In the genomic region with DNA sequence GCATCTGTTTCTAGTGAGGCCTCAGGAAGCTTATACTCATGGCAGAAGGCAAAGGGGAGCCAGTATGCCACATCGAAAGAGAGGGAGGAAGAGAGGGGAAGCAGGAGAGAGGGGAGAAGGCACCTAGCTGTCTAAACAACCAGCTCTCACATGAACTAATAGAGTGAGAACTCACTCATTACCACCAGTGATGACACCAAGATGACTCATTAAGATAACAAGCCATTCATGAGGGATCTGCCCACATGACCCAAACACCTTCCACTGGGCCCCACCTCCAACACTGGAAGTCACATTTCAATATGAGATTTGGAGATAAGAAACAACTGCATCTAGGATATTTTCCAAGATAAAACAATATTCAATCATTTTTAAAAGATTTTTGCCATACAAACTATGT, we compare ENCODE assay signal across 25 cellular contexts.
DNase-seq lines count a peak whose midpoint lies in the region; ATAC-seq, FAIRE-seq and TF ChIP-seq lines count a peak whose summit lies in the region.
"Had no signal": no experiment of that assay in that cellular context is flagged by ENCODE, and none has a peak within 500 bp of the region (broad histone marks: within the 10 kb centered on the region; RNA-seq: fewer than 3 reads in every experiment).

No MANE protein-coding gene starts in this region.

- no peaks in the 10 kb centered on the region for H3K79me2 ChIP-seq in keratinocyte (ENCODE audit: control insufficient read depth, insufficient read depth, low read length)

- peak; percentile 8 for DNase-seq in EL
- peak; percentile 1 for DNase-seq in HK-2 (ENCODE audit: unreplicated experiment)
- peak; percentile 10 for DNase-seq in RWPE1 (ENCODE audit: low spot score)
- peak; percentile 7 for DNase-seq in keratinocyte (ENCODE audit: low read depth, low spot score)
- DNase-seq in AG08395 (ENCODE audit: low spot score), result no peak
- DNase-seq in stimulated activated CD4-positive, alpha-beta T cell treated with anti-CD3 and anti-CD28 coated beads, Interleukin-4, amount 100 ng/mL, for 1 hour, result no peak
- DNase-seq: activated CD8-positive, alpha-beta memory T cell treated with anti-CD3 and anti-CD28 coated beads, Interleukin-2, amount 50 U/mL, for 4 hours; activated naive CD4-positive, alpha-beta T cell treated with anti-CD3 and anti-CD28 coated beads, Interleukin-2, amount 50 U/mL, for 16 hours; aorta; caudate nucleus; CD4-positive, CD25-positive, alpha-beta regulatory T cell; GDM1; Kasumi-1; kidney glomerular epithelial cell; NCI-H1417 treated with DMSO at 0.1 percent for 48 hours; NCI-H2107; NCI-H526; RPMI8226; sigmoid colon; stomach; tibial artery had no signal

- peak; percentile 26 for FAIRE-seq in keratinocyte (lab: Jason Lieb, UNC)

- H3K9ac ChIP-seq in keratinocyte (ENCODE audit: control insufficient read depth, extremely low read depth, insufficient read depth, low read length), result no peak overlapping the region

- no peak overlapping the region for H3K27ac ChIP-seq in RWPE1
- H3K27ac ChIP-seq in keratinocyte (ENCODE audit: control insufficient read depth, insufficient read depth, low read length), result no peak overlapping the region
- H3K27ac ChIP-seq: sigmoid colon, stomach, tibial artery had no signal

- H4K20me1 ChIP-seq in keratinocyte (ENCODE audit: control insufficient read depth, extremely low read depth, insufficient read depth, low read length), result no peaks in the 10 kb centered on the region

- no peaks in the 10 kb centered on the region for H3K27me3 ChIP-seq in keratinocyte (ENCODE audit: control insufficient read depth, extremely low read depth, insufficient read depth, low read length)
- H3K27me3 ChIP-seq: sigmoid colon, stomach, tibial artery had no signal

- POLR2A ChIA-PET in RWPE1 (lab: Yijun Ruan, JAX; ENCODE audit: low non-redundant PET), result no interaction called here

- no peak overlapping the region for H3K4me3 ChIP-seq in keratinocyte (ENCODE audit: control insufficient read depth in 2 of 3, extremely low read depth in 1 of 3, insufficient read depth in 2 of 3, low read depth in 1 of 3, low read length in 3 of 3)
- H3K4me3 ChIP-seq: GM23338, lung, sigmoid colon, stomach, tibial artery had no signal

- TF ChIP-seq CTCF in RWPE1 (conservative IDR thresholded peaks at IDR 0.05; ENCODE audit: low read depth), result no peak
- TF ChIP-seq CTCF in keratinocyte (optimal IDR thresholded peaks at IDR 0.05 in 1 of 3, IDR thresholded peaks at IDR 0.05 in 1 of 3, conservative IDR thresholded peaks at IDR 0.05 in 1 of 3; ENCODE audit: extremely low read depth in 1 of 3, insufficient read depth in 2 of 3, low read length in 3 of 3), result no peak

- no peaks in the 10 kb centered on the region for H3K9me1 ChIP-seq in keratinocyte (ENCODE audit: control insufficient read depth, extremely low read depth, insufficient read depth, low read length)

- H3K4me1 ChIP-seq in keratinocyte (ENCODE audit: control insufficient read depth, extremely low read depth, insufficient read depth, low read length), result peaks cover 3% of the 10 kb centered on the region
- H3K4me1 ChIP-seq: sigmoid colon, stomach, tibial artery had no signal

- H2AFZ ChIP-seq in keratinocyte (ENCODE audit: control insufficient read depth, low read length), result no peak overlapping the region
- H2AFZ ChIP-seq: GM23338 had no signal

- CTCF ChIA-PET in RWPE1 (lab: Yijun Ruan, JAX), result no interaction called here

- no peak for ATAC-seq in HG03469 (IDR thresholded peaks at IDR 0.05; ENCODE audit: unreplicated experiment)
- ATAC-seq: GM23338, SK-N-SH treated with all-trans-retinoic acid at 6 μM for 48 hours had no signal

- no peak overlapping the region for H3K4me2 ChIP-seq in keratinocyte (ENCODE audit: control insufficient read depth, extremely low read depth, insufficient read depth, low read depth, low read length)
- H3K4me2 ChIP-seq: GM23338 had no signal

- dilution Hi-C loops in keratinocyte (cut with MboI; ENCODE audit: extremely low pct_ligation_motif_present, low sequenced_read_pairs), result no loop called here

- H3K9me3 ChIP-seq in keratinocyte (ENCODE audit: control insufficient read depth, low read depth, low read length), result no peaks in the 10 kb centered on the region
- H3K9me3 ChIP-seq: sigmoid colon had no signal

- H3K36me3 ChIP-seq in keratinocyte (ENCODE audit: control insufficient read depth in 2 of 2, extremely low read depth in 1 of 2, insufficient read depth in 2 of 2, low read length in 2 of 2), result no peaks in the 10 kb centered on the region
- H3K36me3 ChIP-seq: sigmoid colon, stomach had no signal

Comparison
In these comparisons a context has a peak if more than half of its experiments do, and no peak if none do; other contexts are left out.
1. DNase-seq: peak in EL (single experiment), HK-2 (single experiment), RWPE1 (single experiment) and keratinocyte (single experiment); none in AG08395 (single experiment) and stimulated activated CD4-positive, alpha-beta T cell treated with anti-CD3 and anti-CD28 coated beads, Interleukin-4, amount 100 ng/mL, for 1 hour (single experiment).